In the genomic region with DNA sequence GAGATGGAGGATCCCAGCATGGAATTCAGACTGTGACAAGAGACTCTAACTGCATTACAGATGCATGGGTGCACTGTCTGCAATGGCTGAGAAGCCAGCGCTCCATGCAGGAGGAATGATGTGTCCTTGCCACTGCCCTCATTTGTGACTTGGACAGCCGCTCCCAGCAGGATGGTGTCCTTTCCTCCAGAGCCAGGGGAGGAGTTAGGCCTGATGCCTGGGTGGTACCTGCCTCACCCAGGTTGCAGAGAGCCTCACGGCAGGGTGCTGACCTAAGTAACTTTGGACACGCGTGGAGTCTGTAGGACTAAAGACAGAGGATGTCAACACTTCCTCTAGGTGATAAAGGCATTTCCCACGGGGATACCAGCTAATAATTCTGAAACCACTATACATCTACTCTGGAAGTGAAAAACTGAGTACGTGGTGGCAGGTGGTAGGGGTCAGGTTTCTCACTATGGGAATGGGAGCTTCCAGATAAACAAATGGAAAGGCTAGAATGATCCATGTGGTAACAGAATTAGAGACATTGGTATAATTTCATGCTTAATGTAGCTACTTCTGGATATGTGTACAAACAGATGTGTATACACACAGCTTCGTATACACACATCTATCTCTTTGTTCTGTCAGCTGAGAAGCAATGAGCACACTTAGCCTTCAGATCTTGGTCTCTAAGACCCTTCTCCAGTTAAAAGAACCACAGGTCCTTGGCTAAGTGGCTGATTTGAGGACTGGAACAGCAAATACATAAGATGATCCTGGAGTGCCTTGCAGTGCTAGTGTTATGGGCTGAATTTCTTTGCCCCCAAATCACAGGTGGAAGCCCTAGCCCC, we compare ENCODE assay signal across 1 cellular context.
TF ChIP-seq lines count a peak whose summit lies in the region.

No MANE protein-coding gene starts in this region.

TF ChIP-seq in IMR-90, 13 proteins besides CTCF, POLR2A, EP300 and RAD21:
- TF ChIP-seq CEBPB (IDR thresholded peaks at IDR 0.05; ENCODE audit: low read depth, low read length) (no peak), FOS (IDR thresholded peaks at IDR 0.05; ENCODE audit: low read depth, low read length) (no peak), MAFK (IDR thresholded peaks at IDR 0.05; ENCODE audit: low read depth, low read length) (no peak), MAZ (IDR thresholded peaks at IDR 0.05; ENCODE audit: borderline replicate concordance, low read depth, low read length) (no peak)
- TF ChIP-seq, protein P1, sequence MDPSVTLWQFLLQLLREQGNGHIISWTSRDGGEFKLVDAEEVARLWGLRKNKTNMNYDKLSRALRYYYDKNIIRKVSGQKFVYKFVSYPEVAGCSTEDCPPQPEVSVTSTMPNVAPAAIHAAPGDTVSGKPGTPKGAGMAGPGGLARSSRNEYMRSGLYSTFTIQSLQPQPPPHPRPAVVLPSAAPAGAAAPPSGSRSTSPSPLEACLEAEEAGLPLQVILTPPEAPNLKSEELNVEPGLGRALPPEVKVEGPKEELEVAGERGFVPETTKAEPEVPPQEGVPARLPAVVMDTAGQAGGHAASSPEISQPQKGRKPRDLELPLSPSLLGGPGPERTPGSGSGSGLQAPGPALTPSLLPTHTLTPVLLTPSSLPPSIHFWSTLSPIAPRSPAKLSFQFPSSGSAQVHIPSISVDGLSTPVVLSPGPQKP (IDR thresholded peaks at IDR 0.05; ENCODE audit: borderline replicate concordance, low read depth, low read length): no peak
- TF ChIP-seq, protein P2, sequence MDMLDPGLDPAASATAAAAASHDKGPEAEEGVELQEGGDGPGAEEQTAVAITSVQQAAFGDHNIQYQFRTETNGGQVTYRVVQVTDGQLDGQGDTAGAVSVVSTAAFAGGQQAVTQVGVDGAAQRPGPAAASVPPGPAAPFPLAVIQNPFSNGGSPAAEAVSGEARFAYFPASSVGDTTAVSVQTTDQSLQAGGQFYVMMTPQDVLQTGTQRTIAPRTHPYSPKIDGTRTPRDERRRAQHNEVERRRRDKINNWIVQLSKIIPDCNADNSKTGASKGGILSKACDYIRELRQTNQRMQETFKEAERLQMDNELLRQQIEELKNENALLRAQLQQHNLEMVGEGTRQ (IDR thresholded peaks at IDR 0.05; ENCODE audit: low read depth, low read length): no peak
TF ChIP-seq in IMR-90: peak in this region for 0.
